In genomic region chr2:129609224-129609623, GRCh38 we compare ENCODE assay signal across 29 cellular contexts.
"Had no signal": no experiment of that assay in that cellular context is flagged by ENCODE, and none has a peak within 500 bp of the region (broad histone marks: within the 10 kb centered on the region; RNA-seq: fewer than 3 reads in every experiment).

No MANE protein-coding gene starts in this region.

- H3K27ac ChIP-seq: colonic mucosa, coronary artery, dorsolateral prefrontal cortex, epithelial cell of prostate, esophagus muscularis mucosa, esophagus squamous epithelium, foreskin keratinocyte, gastrocnemius medialis, gastroesophageal sphincter, heart left ventricle, heart right ventricle, hepatocyte had no signal

- H3K4me3 Mint-ChIP-seq: dendritic cell treated with granulocyte-macrophage colony-stimulating factor and Interleukin-4, amounts not matched to agents 40 ng/mL and 50 ng/mL, for 4 days; effector memory CD8-positive, alpha-beta T cell; endodermal cell had no signal

- H3K27ac Mint-ChIP-seq: dendritic cell treated with granulocyte-macrophage colony-stimulating factor and Interleukin-4, amounts not matched to agents 40 ng/mL and 50 ng/mL, for 4 days; effector memory CD8-positive, alpha-beta T cell; endodermal cell had no signal

- H3K4me1 ChIP-seq: colonic mucosa, esophagus squamous epithelium, foreskin keratinocyte had no signal

- H3K79me2 ChIP-seq: hepatocyte had no signal

- DNase-seq: colonic mucosa; cortex of kidney; dermis blood vessel endothelial cell; dorsolateral prefrontal cortex; effector CD4-positive, alpha-beta T cell; effector CD8-positive, alpha-beta T cell; effector memory CD4-positive, alpha-beta T cell; effector memory CD8-positive, alpha-beta T cell; endodermal cell; erythroblast; esophagus squamous epithelium; foreskin fibroblast; foreskin keratinocyte; foreskin melanocyte; gastrocnemius medialis; head of caudate nucleus; heart left ventricle; heart right ventricle had no signal

- H3K9me3 Mint-ChIP-seq: dendritic cell treated with granulocyte-macrophage colony-stimulating factor and Interleukin-4, amounts not matched to agents 40 ng/mL and 50 ng/mL, for 4 days had no signal

- H3K4me2 ChIP-seq: hepatocyte had no signal

- H3K36me3 ChIP-seq: colonic mucosa, esophagus muscularis mucosa, esophagus squamous epithelium, gastrocnemius medialis, gastroesophageal sphincter, heart left ventricle, heart right ventricle had no signal

- H3K27me3 ChIP-seq: colonic mucosa, esophagus muscularis mucosa, foreskin keratinocyte, gastrocnemius medialis, heart left ventricle, hepatocyte had no signal

- H2AFZ ChIP-seq: hepatocyte had no signal

- ATAC-seq: effector memory CD8-positive, alpha-beta T cell; esophagus mucosa; foreskin keratinocyte; gastrocnemius medialis; gastroesophageal sphincter; heart left ventricle; heart right ventricle had no signal

- FAIRE-seq: colon, endometrium, endothelial cell of umbilical vein, frontal cortex had no signal

- H3K9me3 ChIP-seq: colonic mucosa, esophagus muscularis mucosa, esophagus squamous epithelium, gastrocnemius medialis had no signal

- H3K4me3 ChIP-seq: colonic mucosa, coronary artery, dorsolateral prefrontal cortex, esophagus muscularis mucosa, esophagus squamous epithelium, gastrocnemius medialis, gastroesophageal sphincter, heart left ventricle, heart right ventricle, hepatocyte had no signal
